Comparison of ENCODE assay signal across 17 cellular contexts in genomic region chr5:10914741-10915480, GRCh38.
"Had no signal": no experiment of that assay in that cellular context is flagged by ENCODE, and none has a peak within 500 bp of the region (broad histone marks: within the 10 kb centered on the region; RNA-seq: fewer than 3 reads in every experiment).

No MANE protein-coding gene starts in this region.

- H3K27ac ChIP-seq: brain microvascular endothelial cell, coronary artery, right atrium auricular region, stomach had no signal

- H3K36me3 Mint-ChIP-seq: activated naive CD8-positive, alpha-beta T cell treated with anti-CD3 and anti-CD28 coated beads, Interleukin-2, amount 10 ng/mL, durations not matched to agents 7 days and 5 days; naive B cell had no signal

- H3K4me1 ChIP-seq: right atrium auricular region, stomach had no signal

- H3K4me3 Mint-ChIP-seq: activated CD4-positive, alpha-beta T cell treated with anti-CD3 and anti-CD28 coated beads, Interleukin-2, amount 10 ng/mL, durations not matched to agents 24 days and 14 days; activated CD8-positive, alpha-beta T cell treated with anti-CD3 and anti-CD28 coated beads for 36 hours; activated naive CD8-positive, alpha-beta T cell treated with anti-CD3 and anti-CD28 coated beads, Interleukin-2, amount 10 ng/mL, durations not matched to agents 7 days and 5 days; activated T-helper 17 cell treated with anti-CD3 and anti-CD28 coated beads, Interleukin-2, amount 50 U/mL, for 72 hours; central memory CD8-positive, alpha-beta T cell; naive B cell; neural crest cell had no signal

- H3K4me1 Mint-ChIP-seq: activated CD4-positive, alpha-beta T cell treated with anti-CD3 and anti-CD28 coated beads, Interleukin-2, amount 10 ng/mL, durations not matched to agents 24 days and 14 days; activated naive CD8-positive, alpha-beta T cell treated with anti-CD3 and anti-CD28 coated beads, Interleukin-2, amount 10 ng/mL, durations not matched to agents 7 days and 5 days; activated T-helper 17 cell treated with anti-CD3 and anti-CD28 coated beads, Interleukin-2, amount 50 U/mL, for 72 hours; central memory CD8-positive, alpha-beta T cell; naive B cell had no signal

- H3K27ac Mint-ChIP-seq: activated CD4-positive, alpha-beta T cell treated with anti-CD3 and anti-CD28 coated beads, Interleukin-2, amount 10 ng/mL, durations not matched to agents 24 days and 14 days; activated CD8-positive, alpha-beta T cell treated with anti-CD3 and anti-CD28 coated beads for 36 hours; activated naive CD8-positive, alpha-beta T cell treated with anti-CD3 and anti-CD28 coated beads, Interleukin-2, amount 10 ng/mL, durations not matched to agents 7 days and 5 days; activated T-helper 17 cell treated with anti-CD3 and anti-CD28 coated beads, Interleukin-2, amount 50 U/mL, for 72 hours; naive B cell had no signal

- H3K9me3 Mint-ChIP-seq: activated CD4-positive, alpha-beta T cell treated with anti-CD3 and anti-CD28 coated beads, Interleukin-2, amount 10 ng/mL, durations not matched to agents 24 days and 14 days; activated CD8-positive, alpha-beta T cell treated with anti-CD3 and anti-CD28 coated beads for 36 hours; activated naive CD8-positive, alpha-beta T cell treated with anti-CD3 and anti-CD28 coated beads, Interleukin-2, amount 10 ng/mL, durations not matched to agents 7 days and 5 days; central memory CD8-positive, alpha-beta T cell had no signal

- DNase-seq: activated CD4-positive, alpha-beta T cell treated with anti-CD3 and anti-CD28 coated beads, Interleukin-2, amount 10 ng/mL, durations not matched to agents 24 days and 14 days; activated CD8-positive, alpha-beta T cell treated with anti-CD3 and anti-CD28 coated beads for 36 hours; activated naive CD4-positive, alpha-beta T cell treated with Interleukin-2 at 50 U/mL for 16 hours; activated naive CD8-positive, alpha-beta T cell treated with anti-CD3 and anti-CD28 coated beads, Interleukin-2, amount 10 ng/mL, durations not matched to agents 7 days and 5 days; activated T-cell treated with anti-CD3 and anti-CD28 coated beads, Interleukin-2, amount 50 U/mL, for 1 hour; brain microvascular endothelial cell; left cardiac atrium; mucosa of descending colon; naive B cell; stomach; T-helper 9 cell; trophoblast cell had no signal

- H3K36me3 ChIP-seq: brain microvascular endothelial cell, right atrium auricular region, stomach had no signal

- H3K4me3 ChIP-seq: coronary artery, mucosa of descending colon, right atrium auricular region, stomach had no signal

- H3K27me3 ChIP-seq: brain microvascular endothelial cell, right atrium auricular region had no signal

- H3K9me3 ChIP-seq: mucosa of descending colon, right atrium auricular region, stomach had no signal

- ATAC-seq: activated CD8-positive, alpha-beta T cell treated with anti-CD3 and anti-CD28 coated beads for 36 hours; activated T-helper 17 cell treated with anti-CD3 and anti-CD28 coated beads, Interleukin-2, amount 50 U/mL, for 72 hours; mucosa of descending colon had no signal
